In the genomic region with DNA sequence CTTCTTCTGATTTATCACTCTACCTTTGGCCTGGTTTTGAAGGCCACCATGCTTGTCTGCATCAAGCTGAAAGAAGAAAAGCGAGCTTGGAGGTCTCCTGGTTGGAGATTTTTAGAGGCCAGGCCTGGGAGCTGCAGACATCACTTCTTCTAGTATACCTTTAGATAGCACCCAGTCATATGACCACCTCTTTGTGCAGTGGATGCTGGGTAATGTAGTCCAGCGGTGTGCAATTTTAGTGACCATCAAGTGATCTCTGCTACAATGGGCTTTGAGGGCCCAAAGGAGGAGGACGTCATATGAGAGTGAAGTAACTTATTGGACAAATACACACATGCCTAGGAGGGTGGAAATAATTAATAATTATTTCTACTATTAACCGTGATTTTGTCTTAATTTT, we compare ENCODE assay signal across 1 cellular context.
TF ChIP-seq lines count a peak whose summit lies in the region.

No MANE protein-coding gene starts in this region.

TF ChIP-seq in K562, 482 proteins besides CTCF, POLR2A, EP300 and RAD21 (continued from another document):
- TF ChIP-seq, protein P1, sequence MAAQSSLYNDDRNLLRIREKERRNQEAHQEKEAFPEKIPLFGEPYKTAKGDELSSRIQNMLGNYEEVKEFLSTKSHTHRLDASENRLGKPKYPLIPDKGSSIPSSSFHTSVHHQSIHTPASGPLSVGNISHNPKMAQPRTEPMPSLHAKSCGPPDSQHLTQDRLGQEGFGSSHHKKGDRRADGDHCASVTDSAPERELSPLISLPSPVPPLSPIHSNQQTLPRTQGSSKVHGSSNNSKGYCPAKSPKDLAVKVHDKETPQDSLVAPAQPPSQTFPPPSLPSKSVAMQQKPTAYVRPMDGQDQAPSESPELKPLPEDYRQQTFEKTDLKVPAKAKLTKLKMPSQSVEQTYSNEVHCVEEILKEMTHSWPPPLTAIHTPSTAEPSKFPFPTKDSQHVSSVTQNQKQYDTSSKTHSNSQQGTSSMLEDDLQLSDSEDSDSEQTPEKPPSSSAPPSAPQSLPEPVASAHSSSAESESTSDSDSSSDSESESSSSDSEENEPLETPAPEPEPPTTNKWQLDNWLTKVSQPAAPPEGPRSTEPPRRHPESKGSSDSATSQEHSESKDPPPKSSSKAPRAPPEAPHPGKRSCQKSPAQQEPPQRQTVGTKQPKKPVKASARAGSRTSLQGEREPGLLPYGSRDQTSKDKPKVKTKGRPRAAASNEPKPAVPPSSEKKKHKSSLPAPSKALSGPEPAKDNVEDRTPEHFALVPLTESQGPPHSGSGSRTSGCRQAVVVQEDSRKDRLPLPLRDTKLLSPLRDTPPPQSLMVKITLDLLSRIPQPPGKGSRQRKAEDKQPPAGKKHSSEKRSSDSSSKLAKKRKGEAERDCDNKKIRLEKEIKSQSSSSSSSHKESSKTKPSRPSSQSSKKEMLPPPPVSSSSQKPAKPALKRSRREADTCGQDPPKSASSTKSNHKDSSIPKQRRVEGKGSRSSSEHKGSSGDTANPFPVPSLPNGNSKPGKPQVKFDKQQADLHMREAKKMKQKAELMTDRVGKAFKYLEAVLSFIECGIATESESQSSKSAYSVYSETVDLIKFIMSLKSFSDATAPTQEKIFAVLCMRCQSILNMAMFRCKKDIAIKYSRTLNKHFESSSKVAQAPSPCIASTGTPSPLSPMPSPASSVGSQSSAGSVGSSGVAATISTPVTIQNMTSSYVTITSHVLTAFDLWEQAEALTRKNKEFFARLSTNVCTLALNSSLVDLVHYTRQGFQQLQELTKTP (IDR thresholded peaks at IDR 0.05; ENCODE audit: low read depth in 1 of 2, partially characterized antibody in 2 of 2): peak in 1 of 2 experiments; percentile 53
- TF ChIP-seq ELF4 (CRISPR knock-in tag; IDR thresholded peaks at IDR 0.05) (no peak), ZEB2 (IDR thresholded peaks at IDR 0.05) (no peak), ZNF551 (CRISPR knock-in tag; IDR thresholded peaks at IDR 0.05) (no peak), GTF2F1 (IDR thresholded peaks at IDR 0.05; ENCODE audit: low read depth, low read length) (no peak), MTA3 (IDR thresholded peaks at IDR 0.05; ENCODE audit: borderline replicate concordance) (no peak), ZNF830 (CRISPR knock-in tag; IDR thresholded peaks at IDR 0.05) (no peak), SMAD4 (CRISPR knock-in tag; conservative IDR thresholded peaks at IDR 0.05) (no peak), RBM15 (IDR thresholded peaks at IDR 0.05; ENCODE audit: insufficient read depth, low read length) (no peak), SIX5 (IDR thresholded peaks at IDR 0.05; ENCODE audit: borderline replicate concordance in 1 of 2, insufficient read depth in 1 of 2, low read depth in 1 of 2, low read length in 2 of 2) (peak; percentile 62 to 65; a peak in 3 of 4 replicates), CREM (IDR thresholded peaks at IDR 0.05; ENCODE audit: low read depth) (0 out of 2 replicates have a peak, but pooled peaks have one; percentile 23), ILF3 (IDR thresholded peaks at IDR 0.05; ENCODE audit: borderline replicate concordance) (no peak), NFYB (IDR thresholded peaks at IDR 0.05; ENCODE audit: extremely low read depth, insufficient read length) (no peak), HCFC1 (IDR thresholded peaks at IDR 0.05; ENCODE audit: low read depth, low read length) (peak; percentile 88), DPF2 (IDR thresholded peaks at IDR 0.05) (no peak), KAT2B (IDR thresholded peaks at IDR 0.05; ENCODE audit: low read depth, low read length) (no peak), RBM17 (IDR thresholded peaks at IDR 0.05; ENCODE audit: borderline replicate concordance, low read depth, low read length) (no peak), MCM2 (IDR thresholded peaks at IDR 0.05; ENCODE audit: low read depth) (no peak), ZNF174 (CRISPR knock-in tag; IDR thresholded peaks at IDR 0.05) (no peak), MEF2A (IDR thresholded peaks at IDR 0.05; ENCODE audit: control insufficient read depth, low read depth, low read length) (no peak), GTF2A2 (tag; IDR thresholded peaks at IDR 0.05) (no peak), MECOM (CRISPR knock-in tag; IDR thresholded peaks at IDR 0.05) (no peak), ZKSCAN1 (IDR thresholded peaks at IDR 0.05; ENCODE audit: low read depth, low read length) (no peak), SMC3 (conservative IDR thresholded peaks at IDR 0.05; ENCODE audit: insufficient read depth, low read depth, low read length) (no peak), STAG1 (CRISPR knock-in tag; IDR thresholded peaks at IDR 0.05; ENCODE audit: borderline replicate concordance) (no peak)
- TF ChIP-seq, protein P2, sequence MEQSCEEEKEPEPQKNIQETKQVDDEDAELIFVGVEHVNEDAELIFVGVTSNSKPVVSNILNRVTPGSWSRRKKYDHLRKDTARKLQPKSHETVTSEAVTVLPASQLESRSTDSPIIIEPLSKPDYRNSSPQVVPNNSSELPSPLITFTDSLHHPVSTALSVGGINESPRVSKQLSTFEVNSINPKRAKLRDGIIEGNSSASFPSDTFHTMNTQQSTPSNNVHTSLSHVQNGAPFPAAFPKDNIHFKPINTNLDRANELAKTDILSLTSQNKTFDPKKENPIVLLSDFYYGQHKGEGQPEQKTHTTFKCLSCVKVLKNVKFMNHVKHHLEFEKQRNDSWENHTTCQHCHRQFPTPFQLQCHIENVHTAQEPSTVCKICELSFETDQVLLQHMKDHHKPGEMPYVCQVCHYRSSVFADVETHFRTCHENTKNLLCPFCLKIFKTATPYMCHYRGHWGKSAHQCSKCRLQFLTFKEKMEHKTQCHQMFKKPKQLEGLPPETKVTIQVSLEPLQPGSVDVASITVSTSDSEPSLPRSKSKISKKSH (CRISPR knock-in tag; IDR thresholded peaks at IDR 0.05): no peak
- TF ChIP-seq, protein P3, sequence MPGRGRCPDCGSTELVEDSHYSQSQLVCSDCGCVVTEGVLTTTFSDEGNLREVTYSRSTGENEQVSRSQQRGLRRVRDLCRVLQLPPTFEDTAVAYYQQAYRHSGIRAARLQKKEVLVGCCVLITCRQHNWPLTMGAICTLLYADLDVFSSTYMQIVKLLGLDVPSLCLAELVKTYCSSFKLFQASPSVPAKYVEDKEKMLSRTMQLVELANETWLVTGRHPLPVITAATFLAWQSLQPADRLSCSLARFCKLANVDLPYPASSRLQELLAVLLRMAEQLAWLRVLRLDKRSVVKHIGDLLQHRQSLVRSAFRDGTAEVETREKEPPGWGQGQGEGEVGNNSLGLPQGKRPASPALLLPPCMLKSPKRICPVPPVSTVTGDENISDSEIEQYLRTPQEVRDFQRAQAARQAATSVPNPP (IDR thresholded peaks at IDR 0.05; ENCODE audit: borderline replicate concordance, insufficient read depth, insufficient read length): no peak
- TF ChIP-seq, protein P4, sequence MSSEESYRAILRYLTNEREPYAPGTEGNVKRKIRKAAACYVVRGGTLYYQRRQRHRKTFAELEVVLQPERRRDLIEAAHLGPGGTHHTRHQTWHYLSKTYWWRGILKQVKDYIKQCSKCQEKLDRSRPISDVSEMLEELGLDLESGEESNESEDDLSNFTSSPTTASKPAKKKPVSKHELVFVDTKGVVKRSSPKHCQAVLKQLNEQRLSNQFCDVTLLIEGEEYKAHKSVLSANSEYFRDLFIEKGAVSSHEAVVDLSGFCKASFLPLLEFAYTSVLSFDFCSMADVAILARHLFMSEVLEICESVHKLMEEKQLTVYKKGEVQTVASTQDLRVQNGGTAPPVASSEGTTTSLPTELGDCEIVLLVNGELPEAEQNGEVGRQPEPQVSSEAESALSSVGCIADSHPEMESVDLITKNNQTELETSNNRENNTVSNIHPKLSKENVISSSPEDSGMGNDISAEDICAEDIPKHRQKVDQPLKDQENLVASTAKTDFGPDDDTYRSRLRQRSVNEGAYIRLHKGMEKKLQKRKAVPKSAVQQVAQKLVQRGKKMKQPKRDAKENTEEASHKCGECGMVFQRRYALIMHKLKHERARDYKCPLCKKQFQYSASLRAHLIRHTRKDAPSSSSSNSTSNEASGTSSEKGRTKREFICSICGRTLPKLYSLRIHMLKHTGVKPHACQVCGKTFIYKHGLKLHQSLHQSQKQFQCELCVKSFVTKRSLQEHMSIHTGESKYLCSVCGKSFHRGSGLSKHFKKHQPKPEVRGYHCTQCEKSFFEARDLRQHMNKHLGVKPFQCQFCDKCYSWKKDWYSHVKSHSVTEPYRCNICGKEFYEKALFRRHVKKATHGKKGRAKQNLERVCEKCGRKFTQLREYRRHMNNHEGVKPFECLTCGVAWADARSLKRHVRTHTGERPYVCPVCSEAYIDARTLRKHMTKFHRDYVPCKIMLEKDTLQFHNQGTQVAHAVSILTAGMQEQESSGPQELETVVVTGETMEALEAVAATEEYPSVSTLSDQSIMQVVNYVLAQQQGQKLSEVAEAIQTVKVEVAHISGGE (CRISPR knock-in tag; IDR thresholded peaks at IDR 0.05): no peak
- TF ChIP-seq, protein P5, sequence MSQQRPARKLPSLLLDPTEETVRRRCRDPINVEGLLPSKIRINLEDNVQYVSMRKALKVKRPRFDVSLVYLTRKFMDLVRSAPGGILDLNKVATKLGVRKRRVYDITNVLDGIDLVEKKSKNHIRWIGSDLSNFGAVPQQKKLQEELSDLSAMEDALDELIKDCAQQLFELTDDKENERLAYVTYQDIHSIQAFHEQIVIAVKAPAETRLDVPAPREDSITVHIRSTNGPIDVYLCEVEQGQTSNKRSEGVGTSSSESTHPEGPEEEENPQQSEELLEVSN (IDR thresholded peaks at IDR 0.05; ENCODE audit: borderline replicate concordance in 1 of 2, extremely low read depth in 1 of 2, insufficient read depth in 1 of 2, insufficient read length in 1 of 2, low read depth in 1 of 2, low read length in 1 of 2, poor library complexity in 1 of 2, severe bottlenecking in 1 of 2): no peak
- TF ChIP-seq, protein P6, sequence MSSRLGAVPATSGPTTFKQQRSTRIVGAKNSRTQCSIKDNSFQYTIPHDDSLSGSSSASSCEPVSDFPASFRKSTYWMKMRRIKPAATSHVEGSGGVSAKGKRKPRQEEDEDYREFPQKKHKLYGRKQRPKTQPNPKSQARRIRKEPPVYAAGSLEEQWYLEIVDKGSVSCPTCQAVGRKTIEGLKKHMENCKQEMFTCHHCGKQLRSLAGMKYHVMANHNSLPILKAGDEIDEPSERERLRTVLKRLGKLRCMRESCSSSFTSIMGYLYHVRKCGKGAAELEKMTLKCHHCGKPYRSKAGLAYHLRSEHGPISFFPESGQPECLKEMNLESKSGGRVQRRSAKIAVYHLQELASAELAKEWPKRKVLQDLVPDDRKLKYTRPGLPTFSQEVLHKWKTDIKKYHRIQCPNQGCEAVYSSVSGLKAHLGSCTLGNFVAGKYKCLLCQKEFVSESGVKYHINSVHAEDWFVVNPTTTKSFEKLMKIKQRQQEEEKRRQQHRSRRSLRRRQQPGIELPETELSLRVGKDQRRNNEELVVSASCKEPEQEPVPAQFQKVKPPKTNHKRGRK (tag; IDR thresholded peaks at IDR 0.05): no peak
- TF ChIP-seq, protein P7, sequence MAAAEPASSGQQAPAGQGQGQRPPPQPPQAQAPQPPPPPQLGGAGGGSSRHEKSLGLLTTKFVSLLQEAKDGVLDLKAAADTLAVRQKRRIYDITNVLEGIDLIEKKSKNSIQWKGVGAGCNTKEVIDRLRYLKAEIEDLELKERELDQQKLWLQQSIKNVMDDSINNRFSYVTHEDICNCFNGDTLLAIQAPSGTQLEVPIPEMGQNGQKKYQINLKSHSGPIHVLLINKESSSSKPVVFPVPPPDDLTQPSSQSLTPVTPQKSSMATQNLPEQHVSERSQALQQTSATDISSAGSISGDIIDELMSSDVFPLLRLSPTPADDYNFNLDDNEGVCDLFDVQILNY (CRISPR knock-in tag; IDR thresholded peaks at IDR 0.05): no peak
- TF ChIP-seq, protein P8, sequence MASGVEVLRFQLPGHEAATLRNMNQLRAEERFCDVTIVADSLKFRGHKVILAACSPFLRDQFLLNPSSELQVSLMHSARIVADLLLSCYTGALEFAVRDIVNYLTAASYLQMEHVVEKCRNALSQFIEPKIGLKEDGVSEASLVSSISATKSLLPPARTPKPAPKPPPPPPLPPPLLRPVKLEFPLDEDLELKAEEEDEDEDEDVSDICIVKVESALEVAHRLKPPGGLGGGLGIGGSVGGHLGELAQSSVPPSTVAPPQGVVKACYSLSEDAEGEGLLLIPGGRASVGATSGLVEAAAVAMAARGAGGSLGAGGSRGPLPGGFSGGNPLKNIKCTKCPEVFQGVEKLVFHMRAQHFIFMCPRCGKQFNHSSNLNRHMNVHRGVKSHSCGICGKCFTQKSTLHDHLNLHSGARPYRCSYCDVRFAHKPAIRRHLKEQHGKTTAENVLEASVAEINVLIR (CRISPR knock-in tag; IDR thresholded peaks at IDR 0.05): no peak
